7 cellular contexts compared by ENCODE assay signal in the genomic region with DNA sequence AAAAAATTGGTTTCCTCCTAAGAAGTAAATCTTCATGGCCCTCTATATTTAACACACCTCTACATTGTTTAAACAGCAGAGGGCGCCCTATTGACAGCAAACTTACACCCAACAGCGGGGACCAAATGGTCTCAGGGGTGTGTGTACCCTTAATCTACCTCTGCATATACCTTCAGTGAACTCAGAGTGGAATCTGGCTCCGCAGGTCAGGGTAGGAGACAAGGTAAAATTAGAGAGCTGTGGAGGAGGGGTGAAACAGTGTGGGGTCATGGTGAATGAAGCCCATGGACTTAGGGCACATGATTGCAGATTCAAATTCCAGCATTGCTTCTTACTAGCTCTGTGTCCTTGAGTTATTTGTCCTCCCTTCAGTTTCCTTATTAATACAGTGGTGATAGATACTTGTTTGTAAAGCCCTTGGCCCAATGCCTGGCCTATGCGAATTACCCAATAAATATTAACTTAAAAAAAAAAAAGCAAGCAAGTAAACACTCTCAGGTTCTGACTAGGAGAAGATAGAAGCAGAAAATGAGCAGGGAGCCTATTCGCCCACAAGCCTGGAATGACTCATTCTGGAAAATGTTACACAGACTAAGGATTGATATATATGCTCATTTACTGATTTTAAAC.
DNase-seq lines count a peak whose midpoint lies in the region; ATAC-seq and TF ChIP-seq lines count a peak whose summit lies in the region.

No MANE protein-coding gene starts in this region.

- H3K36me3 ChIP-seq in GM06990 (ENCODE audit: control insufficient read depth, insufficient read depth, low read length) (no peaks in the 10 kb centered on the region), hepatocyte (replicated peaks; ENCODE audit: insufficient read depth, low read depth) (no peaks in the 10 kb centered on the region)

- TF ChIP-seq CTCF in GM06990 (IDR thresholded peaks at IDR 0.05; ENCODE audit: insufficient read depth, low read length, poor library complexity, severe bottlenecking) (peak; percentile 64), hepatocyte (IDR thresholded peaks at IDR 0.05; ENCODE audit: poor library complexity) (peak; percentile 64)

- no peaks in the 10 kb centered on the region for H3K4me1 ChIP-seq in hepatocyte (ENCODE audit: insufficient read depth)

- DNase-seq in GM06990 (ENCODE audit: extremely low read depth, insufficient read length) (no peak), RKO (ENCODE audit: low spot score) (peak; percentile 62), hepatocyte (ENCODE audit: low spot score) (peak; percentile 54), activated gamma-delta T cell (lab: John Stamatoyannopoulos, UW) (no peak)

- H2AFZ ChIP-seq in hepatocyte = no peak overlapping the region

- peak; percentile 57 for ATAC-seq in HG03442 (IDR thresholded peaks at IDR 0.05; ENCODE audit: unreplicated experiment)
- no peak for ATAC-seq in GM21515 (IDR thresholded peaks at IDR 0.05; ENCODE audit: unreplicated experiment)
- ATAC-seq in GM21528 (IDR thresholded peaks at IDR 0.05; ENCODE audit: low FRiP score, unreplicated experiment) = no peak

- H3K79me2 ChIP-seq in hepatocyte = no peaks in the 10 kb centered on the region

- no peaks in the 10 kb centered on the region for H3K9me3 ChIP-seq in hepatocyte (ENCODE audit: low read depth)

- no peak overlapping the region for H3K27ac ChIP-seq in hepatocyte

- 25% methylated on average over 5 of the region's 5 CpGs for WGBS in hepatocyte (ENCODE audit: low lambda C conversion rate, missing lambda C conversion rate)

- H4K20me1 ChIP-seq in hepatocyte (ENCODE audit: insufficient read depth, poor library complexity, severe bottlenecking) = no peaks in the 10 kb centered on the region

- H3K27me3 ChIP-seq in GM06990 (replicated peaks; ENCODE audit: control insufficient read depth, insufficient read depth, low read length) (no peaks in the 10 kb centered on the region), hepatocyte (no peaks in the 10 kb centered on the region)

- no peak overlapping the region for H3K4me2 ChIP-seq in hepatocyte

- H3K4me3 ChIP-seq in GM06990 (replicated peaks; ENCODE audit: low read depth, low read length) (no peak overlapping the region), hepatocyte (no peak overlapping the region)

- H3K9me2 ChIP-seq in hepatocyte (replicated peaks; ENCODE audit: insufficient read depth) = no peaks in the 10 kb centered on the region

Comparison
In these comparisons a context has a peak if more than half of its experiments do, and no peak if none do; other contexts are left out.
1. DNase-seq: peak in RKO (single experiment) and hepatocyte (single experiment); none in GM06990 (single experiment) and activated gamma-delta T cell (single experiment).